9 cellular contexts compared by ENCODE assay signal in the genomic region with DNA sequence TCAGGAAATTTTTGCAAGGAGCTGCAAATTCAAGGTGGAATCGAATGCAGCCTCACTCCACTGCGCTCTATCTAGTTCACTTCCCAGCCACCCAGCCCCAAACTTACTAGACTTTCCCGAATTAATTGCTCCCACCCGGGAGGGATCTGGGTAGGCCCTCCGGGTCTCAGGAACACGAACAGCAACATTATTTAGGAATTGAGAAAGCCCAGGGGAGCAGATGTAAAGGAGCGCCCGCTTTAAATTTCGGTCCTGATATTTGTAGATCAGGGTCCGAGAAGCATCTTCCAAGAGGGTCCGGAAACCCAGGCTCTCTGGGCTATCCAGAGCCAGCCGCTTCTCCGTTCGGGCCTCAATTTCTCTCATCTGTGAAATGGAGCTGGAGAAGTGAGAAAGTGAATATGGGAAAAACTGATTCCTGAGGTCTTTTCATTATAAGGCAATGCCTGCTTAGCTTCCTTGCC. TPM values are rescaled to one million over a fixed set of nuclear protein-coding genes. Genes with fewer than 3 reads are reported as not detected.
DNase-seq lines count a peak whose midpoint lies in the region; ATAC-seq lines count a peak whose summit lies in the region.
"Had no signal": no experiment of that assay in that cellular context is flagged by ENCODE, and none has a peak within 500 bp of the region (broad histone marks: within the 10 kb centered on the region; RNA-seq: fewer than 3 reads in every experiment).

No MANE protein-coding gene starts in this region.

- peak; percentile 0 for ATAC-seq in stimulated activated naive CD8-positive, alpha-beta T cell treated with anti-CD3 and anti-CD28 coated beads, Interleukin-15, Interleukin-2, amounts not matched to agents 100 U/mL and 50 U/mL, for 24 hours
- no peak for ATAC-seq in GM18861 (IDR thresholded peaks at IDR 0.05; ENCODE audit: unreplicated experiment)

- H3K4me1 Mint-ChIP-seq in activated CD4-positive, alpha-beta memory T cell treated with anti-CD3 and anti-CD28 coated beads for 36 hours (ENCODE audit: low read depth), result peaks cover 33% of the 10 kb centered on the region

- H3K4me3 ChIP-seq in iPS-11a (ENCODE audit: low read depth, low read length), result peak overlapping the region; percentile 100

- peaks cover 47% of the 10 kb centered on the region for H3K27me3 Mint-ChIP-seq in activated CD4-positive, alpha-beta memory T cell treated with anti-CD3 and anti-CD28 coated beads for 36 hours

- POLR2A ChIA-PET in activated CD4-positive, alpha-beta memory T cell treated with anti-CD3 and anti-CD28 coated beads for 36 hours (lab: Charles Lee), result interaction anchor here (1.1 to 4.4 kb wide), 4 partner anchors 27 to 44 kb away, joined by 3 to 31 read pairs (median 7); no protein-coding TSS in a partner anchor

- no peaks in the 10 kb centered on the region for H3K36me3 Mint-ChIP-seq in activated CD4-positive, alpha-beta memory T cell treated with anti-CD3 and anti-CD28 coated beads for 36 hours

- DNase-seq in NCI-H2196 (lab: John Stamatoyannopoulos, UW; ENCODE audit: unreplicated experiment) (peak; percentile 71), NCI-H2196 treated with DMSO at 0.1 percent for 48 hours (lab: John Stamatoyannopoulos, UW; ENCODE audit: unreplicated experiment) (no peak), NCI-H2227 (lab: John Stamatoyannopoulos, UW; ENCODE audit: unreplicated experiment) (no peak), NCI-H1436 treated with DMSO at 0.1 percent for 48 hours (lab: John Stamatoyannopoulos, UW) (no peak)
- no peak for DNase-seq in activated CD4-positive, alpha-beta memory T cell treated with anti-CD3 and anti-CD28 coated beads for 36 hours
- no peak for DNase-seq in stimulated activated naive CD8-positive, alpha-beta T cell treated with anti-CD3 and anti-CD28 coated beads, Interleukin-15, Interleukin-2, amounts not matched to agents 100 U/mL and 50 U/mL, for 24 hours

- no peak overlapping the region for H3K27ac Mint-ChIP-seq in activated CD4-positive, alpha-beta memory T cell treated with anti-CD3 and anti-CD28 coated beads for 36 hours

- peak overlapping the region; percentile 87 for H3K4me3 Mint-ChIP-seq in activated CD4-positive, alpha-beta memory T cell treated with anti-CD3 and anti-CD28 coated beads for 36 hours

- intact Hi-C loops in activated CD4-positive, alpha-beta memory T cell treated with anti-CD3 and anti-CD28 coated beads for 36 hours (cut with micrococcal nuclease), result loop anchor here (1.0 kb wide), 2 partner anchors 9 to 11 kb away; no protein-coding TSS in a partner anchor

- H3K9me3 Mint-ChIP-seq in activated CD4-positive, alpha-beta memory T cell treated with anti-CD3 and anti-CD28 coated beads for 36 hours, result no peaks in the 10 kb centered on the region

- CTCF ChIA-PET in activated CD4-positive, alpha-beta memory T cell treated with anti-CD3 and anti-CD28 coated beads for 36 hours (lab: Charles Lee), result interaction anchor here (1.1 to 18.8 kb wide), 5 partner anchors 7 to 123 kb away, joined by 3 to 1211 read pairs (median 7); no protein-coding TSS in a partner anchor

RNA-seq across cellular contexts. Expression of gene ID1, which starts 0.5 kb away (rescaled TPM):
- total RNA-seq in activated CD4-positive, alpha-beta memory T cell treated with anti-CD3 and anti-CD28 coated beads for 36 hours, result 1 to 10 TPM in 1 of 2 experiments, under 1 TPM in 1; 0.90 to 1.3 TPM

RNA-seq across cellular contexts. Expression of gene COX4I2, which starts 33.1 kb away (rescaled TPM):
- not detected for total RNA-seq in activated CD4-positive, alpha-beta memory T cell treated with anti-CD3 and anti-CD28 coated beads for 36 hours
- total RNA-seq: activated CD8-positive, alpha-beta memory T cell treated with anti-CD3 and anti-CD28 coated beads for 36 hours had no signal
